Comparison of ENCODE assay signal across 6 cellular contexts in genomic region chr10:131014271-131014670, GRCh38.
"Had no signal": no experiment of that assay in that cellular context is flagged by ENCODE, and none has a peak within 500 bp of the region (broad histone marks: within the 10 kb centered on the region; RNA-seq: fewer than 3 reads in every experiment).

No MANE protein-coding gene starts in this region.

- FAIRE-seq: HTR-8/SVneo, K562 had no signal

- H3K4me3 ChIP-seq: K562 had no signal

- H3K27ac ChIP-seq: HL-60 had no signal

- DNase-seq: IMR-90, KBM-7, KG1 had no signal

- ATAC-seq: K562 had no signal
